ENCODE assay signal across 23 cellular contexts in the genomic region with DNA sequence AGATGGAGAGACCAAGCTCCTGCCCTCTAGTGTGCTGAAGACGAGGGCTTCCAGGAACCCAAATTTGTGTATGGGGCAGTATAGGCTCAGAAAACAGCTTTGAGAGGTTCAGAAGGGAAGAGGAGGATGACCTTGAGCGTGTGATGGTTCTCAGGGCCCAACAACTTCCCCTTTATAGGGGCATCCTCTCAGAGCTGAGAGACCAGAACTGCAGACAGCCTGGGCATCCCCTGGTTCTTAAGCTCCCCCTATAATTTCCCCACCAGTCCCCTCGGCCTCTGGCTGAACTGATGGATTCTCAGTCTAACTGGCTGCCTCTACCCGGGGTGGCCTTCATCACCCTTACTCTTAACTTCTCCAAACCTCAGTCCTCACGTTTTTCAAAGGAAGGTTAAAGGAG.
"Had no signal": no experiment of that assay in that cellular context is flagged by ENCODE, and none has a peak within 500 bp of the region (broad histone marks: within the 10 kb centered on the region; RNA-seq: fewer than 3 reads in every experiment).

No MANE protein-coding gene starts in this region.

- ATAC-seq: activated CD4-positive, CD25-positive, alpha-beta regulatory T cell treated with anti-CD3 and anti-CD28 coated beads, Interleukin-2, amount 50 U/mL, for 24 hours; activated naive CD4-positive, alpha-beta T cell treated with anti-CD3 and anti-CD28 coated beads, Interleukin-2, amount 50 U/mL, for 72 hours; mucosa of descending colon; right lobe of liver; stimulated activated naive CD8-positive, alpha-beta T cell treated with anti-CD3 and anti-CD28 coated beads, Interleukin-15, Interleukin-2, amounts not matched to agents 100 U/mL and 50 U/mL, for 24 hours; T-helper 17 cell had no signal

- H3K27me3 ChIP-seq: right lobe of liver, testis, transverse colon had no signal

- H3K4me3 ChIP-seq: left ventricle myocardium inferior, mucosa of descending colon, right lobe of liver, testis, transverse colon had no signal

- H3K4me1 ChIP-seq: left ventricle myocardium inferior, right lobe of liver, testis, transverse colon had no signal

- H3K27ac ChIP-seq: epithelial cell of prostate, left ventricle myocardium inferior, neutrophil, right lobe of liver, testis, transverse colon, WERI-Rb-1 had no signal

- H3K9me3 ChIP-seq: left ventricle myocardium inferior, mucosa of descending colon, neutrophil, right lobe of liver, testis, transverse colon had no signal

- FAIRE-seq: colon, endometrium, frontal cortex had no signal

- DNase-seq: activated CD4-positive, alpha-beta memory T cell treated with anti-CD3 and anti-CD28 coated beads for 36 hours; activated CD4-positive, alpha-beta T cell treated with anti-CD3 and anti-CD28 coated beads for 48 hours; activated CD8-positive, alpha-beta memory T cell treated with anti-CD3 and anti-CD28 coated beads, Interleukin-2, amount 50 U/mL, for 4 hours; activated gamma-delta T cell treated with Interleukin-2 at 50 U/mL for 16 hours; activated T-cell treated with anti-CD3 and anti-CD28 coated beads, Interleukin-2, amount 50 U/mL, for 1 hour; effector CD8-positive, alpha-beta T cell; left ventricle myocardium inferior; mucosa of descending colon; right lobe of liver; stimulated activated CD4-positive, alpha-beta T cell treated with anti-CD3 and anti-CD28 coated beads, Interleukin-2, amount 100 ng/mL, for 48 hours; stimulated activated naive CD8-positive, alpha-beta T cell treated with anti-CD3 and anti-CD28 coated beads, Interleukin-15, Interleukin-2, amounts not matched to agents 100 U/mL and 50 U/mL, for 24 hours; T-helper 17 cell; T1000; testis; transverse colon; WERI-Rb-1 had no signal

- H3K36me3 ChIP-seq: left ventricle myocardium inferior, neutrophil, right lobe of liver, transverse colon, WERI-Rb-1 had no signal
